In the genomic region with DNA sequence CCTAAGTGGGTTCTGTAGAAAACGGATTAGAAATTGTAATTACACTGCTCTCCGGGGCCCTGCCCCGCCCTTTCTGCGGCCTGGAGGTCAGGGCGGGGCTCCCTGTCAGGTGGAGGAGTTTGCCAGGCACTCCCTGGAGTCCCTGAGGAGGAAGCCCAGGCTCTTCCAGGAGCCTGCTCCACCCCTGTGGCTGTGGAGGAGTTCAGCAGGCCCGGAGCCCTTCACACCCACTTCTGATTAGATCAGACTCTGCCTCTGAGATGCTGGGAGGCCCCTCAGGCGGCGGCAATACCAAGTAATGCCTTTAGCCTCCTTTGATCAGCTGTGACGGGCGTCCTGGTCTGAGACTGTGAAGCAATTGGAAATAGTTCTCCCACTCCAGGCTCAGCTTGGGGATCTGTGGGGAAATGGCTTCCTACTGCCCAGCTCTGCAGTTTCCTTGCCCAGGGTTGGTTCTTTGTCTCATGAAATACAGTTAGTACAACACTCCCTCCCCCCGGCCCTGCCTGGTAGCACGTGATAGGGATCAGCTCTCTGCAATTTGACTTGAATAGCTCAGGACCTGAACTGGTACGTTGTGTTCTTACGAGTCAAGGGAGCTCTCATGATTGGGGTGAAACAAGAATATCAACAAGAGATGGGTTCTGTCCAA, we compare ENCODE assay signal across 9 cellular contexts. TPM values are rescaled to one million over a fixed set of nuclear protein-coding genes. Genes with fewer than 3 reads are reported as not detected.
A peak's percentile ranks its signal among the peaks of the same experiment; 100 is the strongest.
DNase-seq lines count a peak whose midpoint lies in the region; ATAC-seq, FAIRE-seq and TF ChIP-seq lines count a peak whose summit lies in the region.
"Had no signal": no experiment of that assay in that cellular context is flagged by ENCODE, and none has a peak within 500 bp of the region (broad histone marks: within the 10 kb centered on the region; RNA-seq: fewer than 3 reads in every experiment).

No MANE protein-coding gene starts in this region.

- no peak overlapping the region for H3K9ac ChIP-seq in endodermal cell (ENCODE audit: extremely low read depth, low read length, poor library complexity, severe bottlenecking)

- no peak for ATAC-seq in HG02970 (IDR thresholded peaks at IDR 0.05; ENCODE audit: low FRiP score, unreplicated experiment)

- no peaks in the 10 kb centered on the region for H3K27me3 Mint-ChIP-seq in endodermal cell (ENCODE audit: insufficient read depth)

- H3K9me3 Mint-ChIP-seq in endodermal cell = no peaks in the 10 kb centered on the region

- H3K4me1 ChIP-seq in endodermal cell (ENCODE audit: control insufficient read depth, insufficient read depth, low read length) = peaks cover 3% of the 10 kb centered on the region

- 76 to 77% methylated on average over 11 to 14 of the region's 14 CpGs for whole genome bisulfite sequencing in endodermal cell (ENCODE audit: insufficient coverage in 1 of 2, insufficient read length in 1 of 2), 2 experiments

- peak; percentile 7 for TF ChIP-seq CTCF in endodermal cell (conservative IDR thresholded peaks at IDR 0.05)

- H3K4me3 ChIP-seq in endodermal cell (ENCODE audit: low read length) = no peak overlapping the region

- peaks cover 13% of the 10 kb centered on the region for H3K36me3 Mint-ChIP-seq in endodermal cell (ENCODE audit: low read depth)

- DNase-seq in SIG-M5 treated with dmso at 0.1 percent for 504 hours (lab: John Stamatoyannopoulos, UW; ENCODE audit: unreplicated experiment) = peak; percentile 20
- no peak for DNase-seq in SIG-M5 (lab: John Stamatoyannopoulos, UW)
- peak; percentile 78 for DNase-seq in endodermal cell
- DNase-seq in midbrain (lab: John Stamatoyannopoulos, UW) = peak; percentile 60
- no peak for DNase-seq in NK-92 treated with Interleukin-12 subunit alpha and Interleukin-12 subunit beta, amount 100 ng/mL, for 24 hours (lab: John Stamatoyannopoulos, UW)
- DNase-seq in globus pallidus (ENCODE audit: low spot score) = no peak
- no peak for DNase-seq in RCC 7860 (ENCODE audit: low spot score)
- DNase-seq: NCI-H1930 had no signal

- H3K4me1 Mint-ChIP-seq in endodermal cell = peaks cover 14% of the 10 kb centered on the region

- H3K36me3 ChIP-seq in endodermal cell (ENCODE audit: control insufficient read depth, insufficient read depth, low read length) = peaks cover 3% of the 10 kb centered on the region

- peak overlapping the region; percentile 64 for H3K27ac Mint-ChIP-seq in endodermal cell

- peak overlapping the region; percentile 78 for H3K27ac ChIP-seq in endodermal cell (ENCODE audit: low read depth, low read length)

- no peak overlapping the region for H3K4me3 Mint-ChIP-seq in endodermal cell

- no peaks in the 10 kb centered on the region for H3K27me3 ChIP-seq in endodermal cell (ENCODE audit: control insufficient read depth, insufficient read depth, low read length, poor library complexity, severe bottlenecking)

- FAIRE-seq in RCC 7860 (lab: Jason Lieb, UNC) = no peak

- no peaks in the 10 kb centered on the region for H3K9me3 ChIP-seq in endodermal cell (ENCODE audit: control insufficient read depth, low read length)

RNA-seq across cellular contexts. Expression of a gene that starts 22.3 kb away (rescaled TPM):
- 10 to 100 TPM; 24.9 to 32.7 TPM for total RNA-seq in endodermal cell
- 41.7 TPM for polyA plus RNA-seq in endodermal cell (2013, experiment 1 of 2)
- polyA plus RNA-seq in endodermal cell (2013, experiment 2 of 2) = 39.0 TPM

Comparison
In these comparisons a context has a peak if more than half of its experiments do, and no peak if none do; other contexts are left out.
1. DNase-seq: peak in SIG-M5 treated with dmso at 0.1 percent for 504 hours (single experiment), endodermal cell (single experiment) and midbrain (single experiment); none in SIG-M5 (single experiment), NK-92 treated with Interleukin-12 subunit alpha and Interleukin-12 subunit beta, amount 100 ng/mL, for 24 hours (single experiment), globus pallidus (single experiment) and RCC 7860 (single experiment).